In the genomic region with DNA sequence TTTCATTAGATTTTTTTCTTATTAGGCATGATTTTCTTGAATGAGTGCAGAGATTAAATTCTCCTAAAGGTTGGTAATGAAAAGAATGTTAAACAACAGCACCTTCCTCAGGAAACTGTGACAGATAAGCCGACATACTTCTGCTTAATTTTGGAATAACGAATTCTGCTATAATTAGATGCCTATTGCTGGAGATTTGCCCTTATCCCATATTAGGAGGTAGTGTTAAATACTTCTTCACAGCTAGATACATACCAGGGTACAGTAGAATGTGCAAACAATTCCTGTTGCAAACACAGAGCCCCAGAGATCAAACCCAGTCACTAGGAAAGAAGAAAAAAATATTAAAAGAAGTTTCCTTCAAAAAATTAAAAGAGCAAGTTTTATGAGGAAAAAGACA, we compare ENCODE assay signal across 2 cellular contexts.
TF ChIP-seq lines count a peak whose summit lies in the region.

No MANE protein-coding gene starts in this region.

TF ChIP-seq in A549, 52 proteins besides CTCF, POLR2A, EP300 and RAD21 (continued from another document):
- TF ChIP-seq, protein P1, sequence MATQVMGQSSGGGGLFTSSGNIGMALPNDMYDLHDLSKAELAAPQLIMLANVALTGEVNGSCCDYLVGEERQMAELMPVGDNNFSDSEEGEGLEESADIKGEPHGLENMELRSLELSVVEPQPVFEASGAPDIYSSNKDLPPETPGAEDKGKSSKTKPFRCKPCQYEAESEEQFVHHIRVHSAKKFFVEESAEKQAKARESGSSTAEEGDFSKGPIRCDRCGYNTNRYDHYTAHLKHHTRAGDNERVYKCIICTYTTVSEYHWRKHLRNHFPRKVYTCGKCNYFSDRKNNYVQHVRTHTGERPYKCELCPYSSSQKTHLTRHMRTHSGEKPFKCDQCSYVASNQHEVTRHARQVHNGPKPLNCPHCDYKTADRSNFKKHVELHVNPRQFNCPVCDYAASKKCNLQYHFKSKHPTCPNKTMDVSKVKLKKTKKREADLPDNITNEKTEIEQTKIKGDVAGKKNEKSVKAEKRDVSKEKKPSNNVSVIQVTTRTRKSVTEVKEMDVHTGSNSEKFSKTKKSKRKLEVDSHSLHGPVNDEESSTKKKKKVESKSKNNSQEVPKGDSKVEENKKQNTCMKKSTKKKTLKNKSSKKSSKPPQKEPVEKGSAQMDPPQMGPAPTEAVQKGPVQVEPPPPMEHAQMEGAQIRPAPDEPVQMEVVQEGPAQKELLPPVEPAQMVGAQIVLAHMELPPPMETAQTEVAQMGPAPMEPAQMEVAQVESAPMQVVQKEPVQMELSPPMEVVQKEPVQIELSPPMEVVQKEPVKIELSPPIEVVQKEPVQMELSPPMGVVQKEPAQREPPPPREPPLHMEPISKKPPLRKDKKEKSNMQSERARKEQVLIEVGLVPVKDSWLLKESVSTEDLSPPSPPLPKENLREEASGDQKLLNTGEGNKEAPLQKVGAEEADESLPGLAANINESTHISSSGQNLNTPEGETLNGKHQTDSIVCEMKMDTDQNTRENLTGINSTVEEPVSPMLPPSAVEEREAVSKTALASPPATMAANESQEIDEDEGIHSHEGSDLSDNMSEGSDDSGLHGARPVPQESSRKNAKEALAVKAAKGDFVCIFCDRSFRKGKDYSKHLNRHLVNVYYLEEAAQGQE (IDR thresholded peaks at IDR 0.05), result no peak
- no peak for TF ChIP-seq SREBF2 (IDR thresholded peaks at IDR 0.05)
- TF ChIP-seq RNF2 (IDR thresholded peaks at IDR 0.05; ENCODE audit: borderline replicate concordance, low read depth), result 0 out of 2 replicates have a peak, but pooled peaks have one; percentile 31
- TF ChIP-seq RFX5 (IDR thresholded peaks at IDR 0.05), result no peak
- TF ChIP-seq FOSL2 (IDR thresholded peaks at IDR 0.05), result no peak
- no peak for TF ChIP-seq FOSL2 (CRISPR knock-in tag; IDR thresholded peaks at IDR 0.05)
- no peak for TF ChIP-seq ESRRA (IDR thresholded peaks at IDR 0.05; ENCODE audit: borderline replicate concordance, low read length)
- TF ChIP-seq NPAS2 (CRISPR knock-in tag; IDR thresholded peaks at IDR 0.05; ENCODE audit: borderline replicate concordance), result no peak

TF ChIP-seq in HepG2, 621 proteins besides CTCF, POLR2A, EP300 and RAD21 (continued from another document):
- TF ChIP-seq, protein P2, sequence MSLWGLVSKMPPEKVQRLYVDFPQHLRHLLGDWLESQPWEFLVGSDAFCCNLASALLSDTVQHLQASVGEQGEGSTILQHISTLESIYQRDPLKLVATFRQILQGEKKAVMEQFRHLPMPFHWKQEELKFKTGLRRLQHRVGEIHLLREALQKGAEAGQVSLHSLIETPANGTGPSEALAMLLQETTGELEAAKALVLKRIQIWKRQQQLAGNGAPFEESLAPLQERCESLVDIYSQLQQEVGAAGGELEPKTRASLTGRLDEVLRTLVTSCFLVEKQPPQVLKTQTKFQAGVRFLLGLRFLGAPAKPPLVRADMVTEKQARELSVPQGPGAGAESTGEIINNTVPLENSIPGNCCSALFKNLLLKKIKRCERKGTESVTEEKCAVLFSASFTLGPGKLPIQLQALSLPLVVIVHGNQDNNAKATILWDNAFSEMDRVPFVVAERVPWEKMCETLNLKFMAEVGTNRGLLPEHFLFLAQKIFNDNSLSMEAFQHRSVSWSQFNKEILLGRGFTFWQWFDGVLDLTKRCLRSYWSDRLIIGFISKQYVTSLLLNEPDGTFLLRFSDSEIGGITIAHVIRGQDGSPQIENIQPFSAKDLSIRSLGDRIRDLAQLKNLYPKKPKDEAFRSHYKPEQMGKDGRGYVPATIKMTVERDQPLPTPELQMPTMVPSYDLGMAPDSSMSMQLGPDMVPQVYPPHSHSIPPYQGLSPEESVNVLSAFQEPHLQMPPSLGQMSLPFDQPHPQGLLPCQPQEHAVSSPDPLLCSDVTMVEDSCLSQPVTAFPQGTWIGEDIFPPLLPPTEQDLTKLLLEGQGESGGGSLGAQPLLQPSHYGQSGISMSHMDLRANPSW (CRISPR knock-in tag; IDR thresholded peaks at IDR 0.05; ENCODE audit: borderline replicate concordance), result no peak
- TF ChIP-seq ZNF260 (CRISPR knock-in tag; IDR thresholded peaks at IDR 0.05; ENCODE audit: borderline replicate concordance, low read depth) (no peak), ZSCAN22 (CRISPR knock-in tag; IDR thresholded peaks at IDR 0.05) (no peak), KDM4B (CRISPR knock-in tag; IDR thresholded peaks at IDR 0.05) (no peak), CHCHD3 (CRISPR knock-in tag; IDR thresholded peaks at IDR 0.05) (no peak), MYNN (CRISPR knock-in tag; IDR thresholded peaks at IDR 0.05; ENCODE audit: low read depth) (no peak), PHF8 (CRISPR knock-in tag; IDR thresholded peaks at IDR 0.05) (no peak), RFXAP (CRISPR knock-in tag; IDR thresholded peaks at IDR 0.05; ENCODE audit: borderline replicate concordance) (no peak), ZNF557 (CRISPR knock-in tag; IDR thresholded peaks at IDR 0.05) (no peak), NR2C2 (CRISPR knock-in tag; IDR thresholded peaks at IDR 0.05; ENCODE audit: borderline replicate concordance) (no peak), MED8 (CRISPR knock-in tag; IDR thresholded peaks at IDR 0.05; ENCODE audit: insufficient replicate concordance) (no peak), SSRP1 (CRISPR knock-in tag; IDR thresholded peaks at IDR 0.05) (no peak), TCF7 (IDR thresholded peaks at IDR 0.05; ENCODE audit: low read depth) (no peak), ZBTB21 (CRISPR knock-in tag; IDR thresholded peaks at IDR 0.05) (no peak)
- TF ChIP-seq, protein P3, sequence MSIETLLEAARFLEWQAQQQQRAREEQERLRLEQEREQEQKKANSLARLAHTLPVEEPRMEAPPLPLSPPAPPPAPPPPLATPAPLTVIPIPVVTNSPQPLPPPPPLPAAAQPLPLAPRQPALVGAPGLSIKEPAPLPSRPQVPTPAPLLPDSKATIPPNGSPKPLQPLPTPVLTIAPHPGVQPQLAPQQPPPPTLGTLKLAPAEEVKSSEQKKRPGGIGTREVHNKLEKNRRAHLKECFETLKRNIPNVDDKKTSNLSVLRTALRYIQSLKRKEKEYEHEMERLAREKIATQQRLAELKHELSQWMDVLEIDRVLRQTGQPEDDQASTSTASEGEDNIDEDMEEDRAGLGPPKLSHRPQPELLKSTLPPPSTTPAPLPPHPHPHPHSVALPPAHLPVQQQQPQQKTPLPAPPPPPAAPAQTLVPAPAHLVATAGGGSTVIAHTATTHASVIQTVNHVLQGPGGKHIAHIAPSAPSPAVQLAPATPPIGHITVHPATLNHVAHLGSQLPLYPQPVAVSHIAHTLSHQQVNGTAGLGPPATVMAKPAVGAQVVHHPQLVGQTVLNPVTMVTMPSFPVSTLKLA (IDR thresholded peaks at IDR 0.05), result no peak
- TF ChIP-seq, protein P4, sequence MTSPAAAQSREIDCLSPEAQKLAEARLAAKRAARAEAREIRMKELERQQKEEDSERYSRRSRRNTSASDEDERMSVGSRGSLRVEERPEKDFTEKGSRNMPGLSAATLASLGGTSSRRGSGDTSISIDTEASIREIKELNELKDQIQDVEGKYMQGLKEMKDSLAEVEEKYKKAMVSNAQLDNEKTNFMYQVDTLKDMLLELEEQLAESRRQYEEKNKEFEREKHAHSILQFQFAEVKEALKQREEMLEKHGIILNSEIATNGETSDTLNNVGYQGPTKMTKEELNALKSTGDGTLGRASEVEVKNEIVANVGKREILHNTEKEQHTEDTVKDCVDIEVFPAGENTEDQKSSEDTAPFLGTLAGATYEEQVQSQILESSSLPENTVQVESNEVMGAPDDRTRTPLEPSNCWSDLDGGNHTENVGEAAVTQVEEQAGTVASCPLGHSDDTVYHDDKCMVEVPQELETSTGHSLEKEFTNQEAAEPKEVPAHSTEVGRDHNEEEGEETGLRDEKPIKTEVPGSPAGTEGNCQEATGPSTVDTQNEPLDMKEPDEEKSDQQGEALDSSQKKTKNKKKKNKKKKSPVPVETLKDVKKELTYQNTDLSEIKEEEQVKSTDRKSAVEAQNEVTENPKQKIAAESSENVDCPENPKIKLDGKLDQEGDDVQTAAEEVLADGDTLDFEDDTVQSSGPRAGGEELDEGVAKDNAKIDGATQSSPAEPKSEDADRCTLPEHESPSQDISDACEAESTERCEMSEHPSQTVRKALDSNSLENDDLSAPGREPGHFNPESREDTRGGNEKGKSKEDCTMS (CRISPR knock-in tag; conservative IDR thresholded peaks at IDR 0.05), result no peak
- TF ChIP-seq, protein P5, sequence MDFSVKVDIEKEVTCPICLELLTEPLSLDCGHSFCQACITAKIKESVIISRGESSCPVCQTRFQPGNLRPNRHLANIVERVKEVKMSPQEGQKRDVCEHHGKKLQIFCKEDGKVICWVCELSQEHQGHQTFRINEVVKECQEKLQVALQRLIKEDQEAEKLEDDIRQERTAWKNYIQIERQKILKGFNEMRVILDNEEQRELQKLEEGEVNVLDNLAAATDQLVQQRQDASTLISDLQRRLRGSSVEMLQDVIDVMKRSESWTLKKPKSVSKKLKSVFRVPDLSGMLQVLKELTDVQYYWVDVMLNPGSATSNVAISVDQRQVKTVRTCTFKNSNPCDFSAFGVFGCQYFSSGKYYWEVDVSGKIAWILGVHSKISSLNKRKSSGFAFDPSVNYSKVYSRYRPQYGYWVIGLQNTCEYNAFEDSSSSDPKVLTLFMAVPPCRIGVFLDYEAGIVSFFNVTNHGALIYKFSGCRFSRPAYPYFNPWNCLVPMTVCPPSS (IDR thresholded peaks at IDR 0.05), result no peak
- TF ChIP-seq, protein P6, sequence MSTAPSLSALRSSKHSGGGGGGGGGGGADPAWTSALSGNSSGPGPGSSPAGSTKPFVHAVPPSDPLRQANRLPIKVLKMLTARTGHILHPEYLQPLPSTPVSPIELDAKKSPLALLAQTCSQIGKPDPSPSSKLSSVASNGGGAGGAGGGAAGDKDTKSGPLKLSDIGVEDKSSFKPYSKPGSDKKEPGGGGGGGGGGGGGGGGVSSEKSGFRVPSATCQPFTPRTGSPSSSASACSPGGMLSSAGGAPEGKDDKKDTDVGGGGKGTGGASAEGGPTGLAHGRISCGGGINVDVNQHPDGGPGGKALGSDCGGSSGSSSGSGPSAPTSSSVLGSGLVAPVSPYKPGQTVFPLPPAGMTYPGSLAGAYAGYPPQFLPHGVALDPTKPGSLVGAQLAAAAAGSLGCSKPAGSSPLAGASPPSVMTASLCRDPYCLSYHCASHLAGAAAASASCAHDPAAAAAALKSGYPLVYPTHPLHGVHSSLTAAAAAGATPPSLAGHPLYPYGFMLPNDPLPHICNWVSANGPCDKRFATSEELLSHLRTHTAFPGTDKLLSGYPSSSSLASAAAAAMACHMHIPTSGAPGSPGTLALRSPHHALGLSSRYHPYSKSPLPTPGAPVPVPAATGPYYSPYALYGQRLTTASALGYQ (CRISPR knock-in tag; IDR thresholded peaks at IDR 0.05), result no peak
